Comparison of ENCODE assay signal across 1 cellular context in the genomic region with DNA sequence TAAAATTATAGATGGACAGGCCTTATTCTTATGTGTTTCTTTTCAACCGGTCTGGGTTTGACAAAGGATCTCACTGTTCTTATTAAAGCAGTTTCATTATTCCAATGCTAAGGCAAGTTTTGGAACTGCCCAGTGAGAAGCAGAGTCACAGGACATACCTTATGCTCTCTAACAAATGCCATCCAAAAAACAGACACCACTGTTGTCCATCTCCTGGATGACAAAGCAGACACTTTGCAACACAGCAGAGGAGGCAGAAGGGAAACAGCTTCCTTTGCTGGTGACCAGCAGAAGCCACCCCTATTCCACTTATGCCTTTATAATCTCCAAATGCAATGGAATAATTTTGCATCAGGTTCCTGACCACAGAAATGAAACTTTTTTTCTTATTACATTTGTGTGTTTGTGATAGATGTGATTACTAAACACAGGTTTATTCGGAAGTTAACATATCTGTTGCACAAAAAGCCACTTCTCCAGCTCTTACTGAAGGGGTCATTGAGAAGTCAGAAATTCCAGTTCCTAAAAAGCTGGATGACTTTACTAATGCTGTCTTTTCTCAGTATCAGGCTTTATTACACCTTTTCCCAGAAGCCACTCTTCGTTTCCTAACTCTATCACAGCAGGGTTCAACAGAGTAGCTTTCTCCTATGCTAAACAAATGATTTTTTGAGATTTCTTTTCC.
TF ChIP-seq lines count a peak whose summit lies in the region.

No MANE protein-coding gene starts in this region.

TF ChIP-seq in K562, 482 proteins besides CTCF, POLR2A, EP300 and RAD21 (continued from another document):
- TF ChIP-seq ZNF407 (IDR thresholded peaks at IDR 0.05; ENCODE audit: low read depth): no peak
- TF ChIP-seq EWSR1 (IDR thresholded peaks at IDR 0.05; ENCODE audit: borderline replicate concordance, low read depth, partially characterized antibody): no peak
- TF ChIP-seq ZC3H8 (IDR thresholded peaks at IDR 0.05): no peak
- no peak for TF ChIP-seq CBX8 (IDR thresholded peaks at IDR 0.05; ENCODE audit: borderline replicate concordance, extremely low read depth, low read depth, low read length, poor library complexity, severe bottlenecking)
- TF ChIP-seq POLR2AphosphoS5 (IDR thresholded peaks at IDR 0.05; ENCODE audit: control insufficient read depth, insufficient read depth, low read depth, low read length): no peak
- no peak for TF ChIP-seq TCF7 (IDR thresholded peaks at IDR 0.05; ENCODE audit: borderline replicate concordance)
- TF ChIP-seq LCOR (CRISPR knock-in tag; IDR thresholded peaks at IDR 0.05): no peak
- TF ChIP-seq SMARCA5 (IDR thresholded peaks at IDR 0.05): no peak
- TF ChIP-seq HMG20A (CRISPR knock-in tag; conservative IDR thresholded peaks at IDR 0.05): no peak
- no peak for TF ChIP-seq ZNF512 (tag; IDR thresholded peaks at IDR 0.05)
